ENCODE assay signal across 1 cellular context in the genomic region with DNA sequence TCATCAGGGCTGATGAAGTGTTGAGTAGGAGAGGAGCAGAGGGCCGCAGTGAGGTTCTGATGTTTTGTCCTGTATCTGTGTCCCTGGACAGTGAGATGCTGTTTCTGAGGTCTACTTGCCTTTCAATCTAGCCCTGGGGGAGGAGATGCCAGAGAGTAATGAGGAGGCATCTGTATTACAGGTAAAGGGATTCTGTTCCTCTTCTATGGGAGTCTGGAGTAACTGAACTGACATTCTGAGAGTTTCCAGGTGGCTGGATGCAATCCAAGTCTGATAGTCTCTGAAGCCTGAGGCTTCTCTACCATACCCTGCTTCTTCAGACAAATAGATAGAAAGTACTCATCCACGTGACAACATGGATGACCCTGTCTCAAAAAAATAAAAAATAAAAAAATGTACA.
TF ChIP-seq lines count a peak whose summit lies in the region.

No MANE protein-coding gene starts in this region.

TF ChIP-seq in HepG2, 621 proteins besides CTCF, POLR2A, EP300 and RAD21 (continued from another document):
- TF ChIP-seq ZNF383 (CRISPR knock-in tag; IDR thresholded peaks at IDR 0.05; ENCODE audit: borderline replicate concordance) = no peak
